Comparison of ENCODE assay signal across 8 cellular contexts in the genomic region with DNA sequence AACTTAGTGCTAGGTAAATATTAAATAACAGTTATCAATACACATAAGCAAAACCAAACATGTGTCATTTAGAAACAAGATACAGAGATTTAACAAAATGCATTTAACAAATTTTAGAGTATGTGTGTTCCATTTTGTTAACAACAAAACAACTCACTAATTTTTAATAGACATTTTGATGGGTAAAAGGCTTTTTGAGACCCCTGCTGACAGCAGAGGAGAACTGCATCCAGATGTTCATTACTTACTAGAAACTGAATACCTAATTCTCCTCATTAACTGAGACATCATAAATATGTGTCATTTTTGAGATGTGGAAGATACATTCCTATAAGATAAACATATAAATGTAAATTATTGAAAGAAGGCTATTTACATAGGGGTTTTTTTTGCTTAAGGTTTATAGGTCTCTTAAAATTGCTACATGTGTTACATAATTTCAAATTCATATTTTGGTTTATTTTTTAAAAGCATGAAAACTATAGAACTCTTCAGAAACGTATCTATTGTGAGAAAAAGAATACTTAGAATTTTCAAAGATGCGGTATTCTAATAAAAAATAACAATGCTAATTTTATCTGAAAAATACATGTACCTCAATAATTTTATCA.
DNase-seq lines count a peak whose midpoint lies in the region; ATAC-seq and TF ChIP-seq lines count a peak whose summit lies in the region.

No MANE protein-coding gene starts in this region.

- CTCF ChIA-PET in HEK293T (lab: Yijun Ruan, JAX) (no interaction called here), Panc1 (lab: Charles Lee) (no interaction called here)

- H3K27ac ChIP-seq in Panc1 (ENCODE audit: low read length) = no peak overlapping the region
- no peak overlapping the region for H3K27ac ChIP-seq in transverse colon

- H3K4me3 ChIP-seq in Panc1 (ENCODE audit: low read depth in 2 of 2, low read length in 2 of 2) (no peak overlapping the region), foreskin fibroblast (ENCODE audit: low read depth in 1 of 2, low read length in 2 of 2) (no peak overlapping the region), transverse colon (no peak overlapping the region)

- no peak for TF ChIP-seq EP300 in transverse colon (IDR thresholded peaks at IDR 0.05; ENCODE audit: low read depth)

- no peaks in the 10 kb centered on the region for H3K27me3 ChIP-seq in Panc1 (ENCODE audit: control insufficient read depth, insufficient read depth, low read length)
- no peaks in the 10 kb centered on the region for H3K27me3 ChIP-seq in transverse colon

- H3K4me1 ChIP-seq in Panc1 (ENCODE audit: control insufficient read depth, insufficient read depth, low read length) (no peaks in the 10 kb centered on the region), transverse colon (no peaks in the 10 kb centered on the region)

- H3K9me3 ChIP-seq in Panc1 (ENCODE audit: control insufficient read depth, insufficient read depth, low read depth, low read length) (no peaks in the 10 kb centered on the region), transverse colon (no peaks in the 10 kb centered on the region)

- peak; percentile 9 for DNase-seq in NCI-H2171 treated with DMSO at 0.1 percent for 48 hours (lab: John Stamatoyannopoulos, UW)
- no peak for DNase-seq in NCI-H2171 (lab: John Stamatoyannopoulos, UW)
- peak; percentile 17 for DNase-seq in HEK293T (ENCODE audit: extremely low spot score)
- no peak for DNase-seq in Panc1 (ENCODE audit: low read depth, low spot score)
- DNase-seq in foreskin fibroblast = peak in 1 of 2 donors; percentile 58
- no peak for DNase-seq in transverse colon

- TF ChIP-seq POLR2A in transverse colon (IDR thresholded peaks at IDR 0.05) = no peak

- BruUV-seq in Panc1 (replicated peaks; lab: Mats Ljungman, UMichigan) = no TSS peak

- in situ Hi-C loops in Panc1 (cut with HindIII; ENCODE audit: low pct_unique_long_range_greater_than_20kb, low sequenced_read_pairs) (no loop called here), transverse colon (cut with MboI; ENCODE audit: low pct_ligation_motif_present in 1 of 4, low pct_unique_long_range_greater_than_20kb in 1 of 4, low sequenced_read_pairs in 3 of 4) (loop anchor here in 1 of 4 donors (25.0 kb wide), 2 partner anchors 107 to 707 kb away; no protein-coding TSS in a partner anchor)

- peak; percentile 75; the same call in 1 of the 2 replicates for TF ChIP-seq CTCF in Panc1 (IDR thresholded peaks at IDR 0.05)
- peak; percentile 82 for TF ChIP-seq CTCF in foreskin fibroblast (IDR thresholded peaks at IDR 0.05; ENCODE audit: low read depth, low read length)
- TF ChIP-seq CTCF in transverse colon (IDR thresholded peaks at IDR 0.05) = peak; percentile 44 to 63 (median 55)

- ATAC-seq in Panc1 = no peak
- no peak for ATAC-seq in GM21717 (IDR thresholded peaks at IDR 0.05; ENCODE audit: unreplicated experiment)
- no peak for ATAC-seq in HG03280 (IDR thresholded peaks at IDR 0.05; ENCODE audit: unreplicated experiment)

- intact Hi-C loops in Panc1 (cut with micrococcal nuclease; ENCODE audit: unreplicated experiment) (loop anchor here (2.0 to 5.0 kb wide), 2 partner anchors 702 to 949 kb away; no protein-coding TSS in a partner anchor), transverse colon (cut with DNase I; ENCODE audit: low total_unique reads) (no loop called here)

- H3K36me3 ChIP-seq in Panc1 (ENCODE audit: control insufficient read depth, insufficient read depth, low read length) (no peaks in the 10 kb centered on the region), transverse colon (no peaks in the 10 kb centered on the region)

- WGBS in transverse colon (ENCODE audit: low coverage in 1 of 2), 2 donors = 42 to 52% methylated on average over 2 of the region's 2 CpGs

- POLR2A ChIA-PET in HEK293T (lab: Yijun Ruan, JAX) = no interaction called here
- POLR2A ChIA-PET in Panc1 (lab: Charles Lee) = no interaction called here

TF ChIP-seq in HEK293T, 16 proteins besides CTCF, POLR2A, EP300 and RAD21:
- TF ChIP-seq, protein P1, sequence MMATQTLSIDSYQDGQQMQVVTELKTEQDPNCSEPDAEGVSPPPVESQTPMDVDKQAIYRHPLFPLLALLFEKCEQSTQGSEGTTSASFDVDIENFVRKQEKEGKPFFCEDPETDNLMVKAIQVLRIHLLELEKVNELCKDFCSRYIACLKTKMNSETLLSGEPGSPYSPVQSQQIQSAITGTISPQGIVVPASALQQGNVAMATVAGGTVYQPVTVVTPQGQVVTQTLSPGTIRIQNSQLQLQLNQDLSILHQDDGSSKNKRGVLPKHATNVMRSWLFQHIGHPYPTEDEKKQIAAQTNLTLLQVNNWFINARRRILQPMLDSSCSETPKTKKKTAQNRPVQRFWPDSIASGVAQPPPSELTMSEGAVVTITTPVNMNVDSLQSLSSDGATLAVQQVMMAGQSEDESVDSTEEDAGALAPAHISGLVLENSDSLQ (IDR thresholded peaks at IDR 0.05) = peak; percentile 60
- TF ChIP-seq SUZ12 (IDR thresholded peaks at IDR 0.05) = no peak

Comparison
In these comparisons a context has a peak if more than half of its experiments do, and no peak if none do; other contexts are left out.
1. DNase-seq: peak in NCI-H2171 treated with DMSO at 0.1 percent for 48 hours (single experiment) and HEK293T (single experiment); none in NCI-H2171 (single experiment), Panc1 (single experiment) and transverse colon (single experiment).
2. Peak in every context shown above with its lines, with median percentiles within 50 percentile points of each other: CTCF ChIP-seq.